In genomic region chr17:3656755-3657587, GRCh38 we compare ENCODE assay signal across 24 cellular contexts. TPM values are rescaled to one million over a fixed set of nuclear protein-coding genes. Genes with fewer than 3 reads are reported as not detected.
DNase-seq lines count a peak whose midpoint lies in the region; ATAC-seq and TF ChIP-seq lines count a peak whose summit lies in the region.
"Had no signal": no experiment of that assay in that cellular context is flagged by ENCODE, and none has a peak within 500 bp of the region (broad histone marks: within the 10 kb centered on the region; RNA-seq: fewer than 3 reads in every experiment).

No MANE protein-coding gene starts in this region.

- H3K14ac ChIP-seq in trophoblast cell (ENCODE audit: low read length) = no peak overlapping the region

- no peak overlapping the region for H2AK5ac ChIP-seq in trophoblast cell (ENCODE audit: low read length)

- H3K9ac ChIP-seq in trophoblast cell (ENCODE audit: low read length) = no peak overlapping the region

- no peak overlapping the region for H4K91ac ChIP-seq in trophoblast cell (ENCODE audit: low read depth, low read length)

- H3K4ac ChIP-seq in trophoblast cell (ENCODE audit: low read depth, low read length) = no peak overlapping the region

- no peaks in the 10 kb centered on the region for H3K36me3 Mint-ChIP-seq in natural killer cell treated with Interleukin-12 subunit alpha and Interleukin-12 subunit beta and Interleukin-15 and Interleukin-18, amount 100 ng/mL, for 72 hours
- H3K36me3 Mint-ChIP-seq in natural killer cell (no peaks in the 10 kb centered on the region), neural crest cell (ENCODE audit: low read depth) (no peaks in the 10 kb centered on the region)
- H3K36me3 Mint-ChIP-seq: brain had no signal

- no peak overlapping the region for H2BK120ac ChIP-seq in trophoblast cell (ENCODE audit: insufficient read depth, low read length, poor library complexity)

- H3K9me3 ChIP-seq in trophoblast cell (ENCODE audit: insufficient read depth, low read depth, low read length) = no peaks in the 10 kb centered on the region
- H3K9me3 ChIP-seq in prostate gland = no peaks in the 10 kb centered on the region
- H3K9me3 ChIP-seq: A549, BE2C, neutrophil, transverse colon had no signal

- intact Hi-C loops in natural killer cell (cut with micrococcal nuclease) (no loop called here), prostate gland (cut with DNase I) (no loop called here)

- H4K8ac ChIP-seq in trophoblast cell (ENCODE audit: low read depth, low read length) = no peak overlapping the region

- no peak for TF ChIP-seq CTCF in natural killer cell (IDR thresholded peaks at IDR 0.05)
- no peak for TF ChIP-seq CTCF in neural crest cell (conservative IDR thresholded peaks at IDR 0.05)
- TF ChIP-seq CTCF in prostate gland (IDR thresholded peaks at IDR 0.05) = no peak

- WGBS in trophoblast cell (ENCODE audit: extremely low coverage, insufficient coverage, insufficient read length) = no CpG with 5 or more reads among the region's 16 CpGs
- WGBS in prostate gland = 81% methylated on average over 16 of the region's 16 CpGs

- no peak overlapping the region for H2AFZ ChIP-seq in trophoblast cell (ENCODE audit: insufficient read depth, low read length, poor library complexity)

- H3K27ac ChIP-seq in trophoblast cell (ENCODE audit: low read depth, low read length) (no peak overlapping the region), prostate gland (no peak overlapping the region)
- H3K27ac ChIP-seq: A549, neutrophil, SK-N-MC, transverse colon had no signal

- H3K18ac ChIP-seq in trophoblast cell (ENCODE audit: low read length) = no peak overlapping the region

- no peaks in the 10 kb centered on the region for H3K79me1 ChIP-seq in trophoblast cell (ENCODE audit: low read length)

- H4K12ac ChIP-seq in trophoblast cell (ENCODE audit: low read depth, low read length) = no peak overlapping the region

- H3K4me3 Mint-ChIP-seq in natural killer cell treated with Interleukin-12 subunit alpha and Interleukin-12 subunit beta and Interleukin-15 and Interleukin-18, amount 100 ng/mL, for 72 hours = no peak overlapping the region
- H3K4me3 Mint-ChIP-seq in natural killer cell (no peak overlapping the region), neural crest cell (peak overlapping the region; percentile 34)
- H3K4me3 Mint-ChIP-seq: activated B cell treated with CpG ODN at 0.5 μM for 24 hours; activated naive CD8-positive, alpha-beta T cell treated with anti-CD3 and anti-CD28 coated beads, Interleukin-2, amount 50 U/mL, for 24 hours; brain had no signal

- no peak for TF ChIP-seq POLR2A in prostate gland (IDR thresholded peaks at IDR 0.05)

- no peaks in the 10 kb centered on the region for H3K9me3 Mint-ChIP-seq in natural killer cell treated with Interleukin-12 subunit alpha and Interleukin-12 subunit beta and Interleukin-15 and Interleukin-18, amount 100 ng/mL, for 72 hours
- H3K9me3 Mint-ChIP-seq in natural killer cell = no peaks in the 10 kb centered on the region
- H3K9me3 Mint-ChIP-seq in neural crest cell = no peaks in the 10 kb centered on the region
- H3K9me3 Mint-ChIP-seq: activated B cell treated with CpG ODN at 0.5 μM for 24 hours; activated naive CD8-positive, alpha-beta T cell treated with anti-CD3 and anti-CD28 coated beads, Interleukin-2, amount 50 U/mL, for 24 hours; brain had no signal

- peaks cover 0 to 7% of the 10 kb centered on the region in 2 experiments for H3K4me1 ChIP-seq in trophoblast cell (ENCODE audit: control insufficient read depth in 1 of 2, insufficient read depth in 2 of 2, low read length in 2 of 2)
- no peaks in the 10 kb centered on the region for H3K4me1 ChIP-seq in prostate gland (replicated peaks)
- H3K4me1 ChIP-seq: BE2C had no signal

- H3K4me1 Mint-ChIP-seq in natural killer cell treated with Interleukin-12 subunit alpha and Interleukin-12 subunit beta and Interleukin-15 and Interleukin-18, amount 100 ng/mL, for 72 hours (ENCODE audit: low read depth in 2 of 2) = peaks cover 0 to 10% of the 10 kb centered on the region in 2 donors
- H3K4me1 Mint-ChIP-seq in natural killer cell (no peaks in the 10 kb centered on the region), neural crest cell (no peaks in the 10 kb centered on the region)
- H3K4me1 Mint-ChIP-seq: activated naive CD8-positive, alpha-beta T cell treated with anti-CD3 and anti-CD28 coated beads, Interleukin-2, amount 50 U/mL, for 24 hours; brain had no signal

- no peak overlapping the region for H2BK5ac ChIP-seq in trophoblast cell (ENCODE audit: low read depth, low read length, poor library complexity)

- DNase-seq in natural killer cell treated with Interleukin-12 subunit alpha and Interleukin-12 subunit beta and Interleukin-15 and Interleukin-18, amount 100 ng/mL, for 72 hours (ENCODE audit: low spot score) = no peak
- DNase-seq in natural killer cell (no peak), neural crest cell (ENCODE audit: low read depth, low spot score) (no peak), trophoblast cell (no peak), prostate gland (ENCODE audit: low spot score) (no peak)
- DNase-seq: activated B cell treated with CpG ODN at 0.5 μM for 24 hours; activated CD4-positive, alpha-beta T cell treated with anti-CD3 and anti-CD28 coated beads, Interleukin-2, amount 50 U/mL, for 48 hours; activated CD8-positive, alpha-beta memory T cell treated with anti-CD3 and anti-CD28 coated beads, Interleukin-2, amount 50 U/mL, for 48 hours; activated effector memory CD4-positive, alpha-beta T cell treated with Interleukin-2 at 50 U/mL for 16 hours; activated naive CD8-positive, alpha-beta T cell treated with anti-CD3 and anti-CD28 coated beads, Interleukin-2, amount 50 U/mL, for 24 hours; BE2C; DMS79; Kasumi-1; NCI-H187 treated with DMSO at 0.1 percent for 48 hours; small intestine; stimulated activated naive CD4-positive, alpha-beta T cell treated with Interleukin-2 at 50 U/mL for 16 hours; T-helper 9 cell; transverse colon had no signal

- no peak overlapping the region for H2BK12ac ChIP-seq in trophoblast cell (ENCODE audit: low read length)

- H3K4me2 ChIP-seq in trophoblast cell (ENCODE audit: low read length) = no peak overlapping the region
- H3K4me2 ChIP-seq: A549 had no signal

- peak in 1 of 2 donors; percentile 1 for ATAC-seq in natural killer cell treated with Interleukin-12 subunit alpha and Interleukin-12 subunit beta and Interleukin-15 and Interleukin-18, amount 100 ng/mL, for 72 hours
- ATAC-seq in natural killer cell (no peak), HG03565 (IDR thresholded peaks at IDR 0.05; ENCODE audit: unreplicated experiment) (no peak)
- ATAC-seq: activated naive CD8-positive, alpha-beta T cell treated with anti-CD3 and anti-CD28 coated beads, Interleukin-2, amount 50 U/mL, for 24 hours; GM12878 had no signal

- H3K27me3 ChIP-seq in trophoblast cell (ENCODE audit: insufficient read depth, low read length) = no peaks in the 10 kb centered on the region
- H3K27me3 ChIP-seq in prostate gland (replicated peaks; ENCODE audit: insufficient read depth) = no peaks in the 10 kb centered on the region
- H3K27me3 ChIP-seq: BE2C, neutrophil, transverse colon had no signal

- H3K36me3 ChIP-seq in trophoblast cell (ENCODE audit: control insufficient read depth in 1 of 2, insufficient read depth in 2 of 2, low read length in 2 of 2) = peaks cover 9 to 20% of the 10 kb centered on the region in 2 experiments
- no peaks in the 10 kb centered on the region for H3K36me3 ChIP-seq in prostate gland
- H3K36me3 ChIP-seq: BE2C, transverse colon had no signal

- H3K4me3 ChIP-seq in trophoblast cell (ENCODE audit: low read depth, low read length) = no peak overlapping the region
- H3K4me3 ChIP-seq in prostate gland = no peak overlapping the region
- H3K4me3 ChIP-seq: A549, GM12878, SK-N-MC, transverse colon had no signal

- H3K27ac Mint-ChIP-seq in natural killer cell treated with Interleukin-12 subunit alpha and Interleukin-12 subunit beta and Interleukin-15 and Interleukin-18, amount 100 ng/mL, for 72 hours = peak overlapping the region; percentile 8 to 77
- H3K27ac Mint-ChIP-seq in natural killer cell = no peak overlapping the region
- no peak overlapping the region for H3K27ac Mint-ChIP-seq in neural crest cell (ENCODE audit: unreplicated experiment)
- H3K27ac Mint-ChIP-seq: activated B cell treated with CpG ODN at 0.5 μM for 24 hours; activated naive CD8-positive, alpha-beta T cell treated with anti-CD3 and anti-CD28 coated beads, Interleukin-2, amount 50 U/mL, for 24 hours had no signal

- no peaks in the 10 kb centered on the region for H3K79me2 ChIP-seq in trophoblast cell (ENCODE audit: control insufficient read depth, insufficient read depth, low read length, poor library complexity)

- H3K23ac ChIP-seq in trophoblast cell (ENCODE audit: low read length) = no peak overlapping the region

- no peaks in the 10 kb centered on the region for H3K27me3 Mint-ChIP-seq in natural killer cell treated with Interleukin-12 subunit alpha and Interleukin-12 subunit beta and Interleukin-15 and Interleukin-18, amount 100 ng/mL, for 72 hours
- no peaks in the 10 kb centered on the region for H3K27me3 Mint-ChIP-seq in natural killer cell (ENCODE audit: low read depth in 2 of 2)
- no peaks in the 10 kb centered on the region for H3K27me3 Mint-ChIP-seq in neural crest cell (ENCODE audit: low read depth)
- H3K27me3 Mint-ChIP-seq: activated B cell treated with CpG ODN at 0.5 μM for 24 hours; activated naive CD8-positive, alpha-beta T cell treated with anti-CD3 and anti-CD28 coated beads, Interleukin-2, amount 50 U/mL, for 24 hours; brain had no signal

RNA-seq across cellular contexts. Expression of gene TAX1BP3, which starts 11.4 kb away (rescaled TPM):
- total RNA-seq in natural killer cell treated with Interleukin-12 subunit alpha and Interleukin-12 subunit beta and Interleukin-15 and Interleukin-18, amount 100 ng/mL, for 72 hours = 100 to 1,000 TPM; 135 to 204 TPM
- total RNA-seq in natural killer cell (10 to 100 TPM; 15.1 to 17.0 (median 16.3) TPM), neural crest cell (58.2 and 65.8 TPM in 2 replicates), prostate gland (100 to 1,000 TPM; 171 to 270 TPM)
- 98.6 and 103 TPM in 2 replicates for polyA plus RNA-seq in trophoblast cell (2013)

RNA-seq across cellular contexts. Expression of gene EMC6, which starts 11.6 kb away (rescaled TPM):
- 10 to 100 TPM; 43.7 to 56.2 TPM for total RNA-seq in natural killer cell treated with Interleukin-12 subunit alpha and Interleukin-12 subunit beta and Interleukin-15 and Interleukin-18, amount 100 ng/mL, for 72 hours
- 10 to 100 TPM; 29.3 to 34.7 (median 32.1) TPM for total RNA-seq in natural killer cell
- 53.4 and 54.5 TPM in 2 replicates for total RNA-seq in neural crest cell
- polyA plus RNA-seq in trophoblast cell (2013) = 115 and 116 TPM in 2 replicates
- total RNA-seq in prostate gland = 10 to 100 TPM; 12.7 to 31.8 TPM

RNA-seq across cellular contexts. Expression of gene CTNS, which starts 20.4 kb away (rescaled TPM):
- 10 to 100 TPM; 11.1 to 24.5 TPM for total RNA-seq in natural killer cell treated with Interleukin-12 subunit alpha and Interleukin-12 subunit beta and Interleukin-15 and Interleukin-18, amount 100 ng/mL, for 72 hours
- 10 to 100 TPM in 1 of 3 donors, 1 to 10 TPM in 2; 7.6 to 24.2 (median 9.6) TPM for total RNA-seq in natural killer cell
- 17.4 and 18.6 TPM in 2 replicates for total RNA-seq in neural crest cell
- polyA plus RNA-seq in trophoblast cell (2013) = 13.4 and 14.2 TPM in 2 replicates
- total RNA-seq in prostate gland = 10 to 100 TPM; 26.9 to 51.2 TPM

RNA-seq across cellular contexts. Expression of gene SHPK, which starts 20.9 kb away (rescaled TPM):
- total RNA-seq in natural killer cell treated with Interleukin-12 subunit alpha and Interleukin-12 subunit beta and Interleukin-15 and Interleukin-18, amount 100 ng/mL, for 72 hours = 100 to 1,000 TPM in 1 of 2 donors, 10 to 100 TPM in 1; 67.2 to 121 TPM
- 1 to 10 TPM; 5.8 to 9.3 (median 8.9) TPM for total RNA-seq in natural killer cell
- total RNA-seq in neural crest cell = 21.8 and 22.7 TPM in 2 replicates
- polyA plus RNA-seq in trophoblast cell (2013) = 6.7 and 6.9 TPM in 2 replicates
- total RNA-seq in prostate gland = 10 to 100 TPM; 13.6 to 25.5 TPM

RNA-seq across cellular contexts. Expression of gene P2RX5, which starts 39.0 kb away (rescaled TPM):
- total RNA-seq in natural killer cell treated with Interleukin-12 subunit alpha and Interleukin-12 subunit beta and Interleukin-15 and Interleukin-18, amount 100 ng/mL, for 72 hours = 1,000 to 10,000 TPM; 2,596 to 3,366 TPM
- total RNA-seq in natural killer cell = 10 to 100 TPM in 1 of 3 donors, 1 to 10 TPM in 2; 7.8 to 15.4 (median 9.2) TPM
- 0.61 and 1.6 TPM in 2 replicates for total RNA-seq in neural crest cell
- polyA plus RNA-seq in trophoblast cell (2013) = 0.18 and 0.27 TPM in 2 replicates
- 1 to 10 TPM in 1 of 2 donors, not detected in 1; 6.3 TPM for total RNA-seq in prostate gland

Comparison
In these comparisons a context has a peak if more than half of its experiments do, and no peak if none do; other contexts are left out.
1. H3K27ac Mint-ChIP-seq: peak in natural killer cell treated with Interleukin-12 subunit alpha and Interleukin-12 subunit beta and Interleukin-15 and Interleukin-18, amount 100 ng/mL, for 72 hours (2 of 2); none in natural killer cell (0 of 2) and neural crest cell (single experiment).